In the genomic region with DNA sequence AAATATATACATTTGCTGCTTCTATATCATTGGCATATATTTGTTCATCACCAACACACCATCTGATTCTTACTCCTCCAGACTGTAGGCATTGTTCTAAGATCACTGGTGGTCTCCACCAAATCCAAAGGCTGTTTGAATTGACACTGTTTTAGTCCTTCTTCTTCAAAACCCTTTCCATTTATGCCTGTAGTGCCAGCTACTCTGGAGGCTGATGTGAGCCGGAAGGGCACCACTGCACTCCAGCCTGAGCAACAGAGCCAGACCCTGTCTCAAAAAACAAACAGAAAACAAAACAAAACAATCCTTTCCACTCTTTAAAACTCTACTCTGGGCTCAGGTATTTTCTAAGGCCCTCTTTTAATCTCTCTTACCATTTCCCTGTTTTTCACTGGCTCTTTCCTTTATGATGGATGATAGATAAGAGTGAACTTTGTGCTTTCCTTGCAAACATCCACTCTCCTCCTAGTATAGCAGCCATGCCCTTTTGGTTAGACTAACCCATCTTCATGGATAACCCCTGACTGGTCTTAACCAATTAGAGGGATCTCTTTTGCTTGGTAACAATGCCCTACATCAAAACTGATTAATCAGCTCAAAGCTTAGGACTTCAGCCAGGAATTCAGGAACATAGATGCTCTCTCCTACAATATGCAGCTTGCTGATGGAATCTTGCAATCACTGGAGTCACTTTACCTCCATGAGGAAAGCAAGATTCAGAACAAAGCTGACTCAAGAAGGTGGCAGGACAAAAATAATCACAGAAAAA, we compare ENCODE assay signal across 23 cellular contexts. TPM values are rescaled to one million over a fixed set of nuclear protein-coding genes. Genes with fewer than 3 reads are reported as not detected.
A peak's percentile ranks its signal among the peaks of the same experiment; 100 is the strongest.
DNase-seq lines count a peak whose midpoint lies in the region; ATAC-seq, FAIRE-seq and TF ChIP-seq lines count a peak whose summit lies in the region.
"Had no signal": no experiment of that assay in that cellular context is flagged by ENCODE, and none has a peak within 500 bp of the region (broad histone marks: within the 10 kb centered on the region; RNA-seq: fewer than 3 reads in every experiment).

No MANE protein-coding gene starts in this region.

- peaks cover 41% of the 10 kb centered on the region for H3K4me1 Mint-ChIP-seq in chondrocyte (ENCODE audit: low read depth)
- H3K4me1 Mint-ChIP-seq: activated CD4-positive, alpha-beta T cell treated with anti-CD3 and anti-CD28 coated beads for 36 hours had no signal

- H3K14ac ChIP-seq in mesenchymal stem cell (ENCODE audit: low read length in 2 of 2) = no peak overlapping the region

- H3K79me1 ChIP-seq in mesenchymal stem cell (replicated peaks; ENCODE audit: low read length, poor library complexity, severe bottlenecking) = peaks cover 14% of the 10 kb centered on the region

- no peak overlapping the region for H2BK5ac ChIP-seq in mesenchymal stem cell (ENCODE audit: low read depth, low read length, poor library complexity, severe bottlenecking)

- no peak overlapping the region for H3K4ac ChIP-seq in mesenchymal stem cell (ENCODE audit: low read depth in 1 of 2, low read length in 2 of 2)

- H3K27me3 ChIP-seq in mesenchymal stem cell (ENCODE audit: control insufficient read depth in 1 of 2, insufficient read depth in 1 of 2, low read length in 2 of 2) (no peaks in the 10 kb centered on the region), BE2C (no peaks in the 10 kb centered on the region)
- H3K27me3 ChIP-seq: gastroesophageal sphincter, left lung, right lobe of liver had no signal

- FAIRE-seq in H54 (lab: Jason Lieb, UNC) = peak; percentile 68
- FAIRE-seq: endometrium, urothelium cell line had no signal

- peak overlapping the region in 1 of 2 experiments; percentile 59 for H2BK12ac ChIP-seq in mesenchymal stem cell (ENCODE audit: low read length in 2 of 2)

- H2BK15ac ChIP-seq in mesenchymal stem cell (ENCODE audit: low read depth, poor library complexity, severe bottlenecking) = no peak overlapping the region

- peak overlapping the region; percentile 12 for H3K27ac ChIP-seq in mesenchymal stem cell (ENCODE audit: low read length, poor library complexity, severe bottlenecking)
- H3K27ac ChIP-seq: gastroesophageal sphincter, left lung, right lobe of liver, SK-N-MC had no signal

- no peak overlapping the region for H3K9ac ChIP-seq in mesenchymal stem cell (ENCODE audit: low read length)

- H3K36me3 Mint-ChIP-seq in chondrocyte (ENCODE audit: low read depth) = peaks cover 4% of the 10 kb centered on the region

- H2AK5ac ChIP-seq in mesenchymal stem cell (ENCODE audit: low read length, severe bottlenecking) = no peak overlapping the region

- no peak overlapping the region for H2BK120ac ChIP-seq in mesenchymal stem cell (ENCODE audit: low read depth, low read length)

- ATAC-seq in GM19023 (IDR thresholded peaks at IDR 0.05; ENCODE audit: unreplicated experiment) (no peak), esophagus mucosa (no peak)
- ATAC-seq: activated CD4-positive, alpha-beta T cell treated with anti-CD3 and anti-CD28 coated beads for 36 hours; gastroesophageal sphincter; left lung; Panc1 had no signal

- H3K4me1 ChIP-seq in mesenchymal stem cell (ENCODE audit: control insufficient read depth, insufficient read depth, low read depth, low read length) (peaks cover 3% of the 10 kb centered on the region), BE2C (no peaks in the 10 kb centered on the region; the same call in 1 of the 2 replicates)

- TF ChIP-seq CTCF in AG10803 (conservative IDR thresholded peaks at IDR 0.05; ENCODE audit: low read length) (no peak), chondrocyte (IDR thresholded peaks at IDR 0.05) (no peak), BE2C (IDR thresholded peaks at IDR 0.05; ENCODE audit: low read depth, low read length) (no peak)

- DNase-seq in AG10803 (ENCODE audit: low read depth) = peak; percentile 4
- no peak for DNase-seq in H54 (ENCODE audit: insufficient read length, low spot score)
- DNase-seq in chondrocyte (ENCODE audit: low spot score) = no peak
- no peak for DNase-seq in mesenchymal stem cell
- DNase-seq in effector CD8-positive, alpha-beta T cell (lab: John Stamatoyannopoulos, UW) = no peak
- DNase-seq in BE2C = no peak
- DNase-seq: activated CD4-positive, alpha-beta T cell treated with anti-CD3 and anti-CD28 coated beads for 36 hours; activated effector memory CD4-positive, alpha-beta T cell treated with anti-CD3 and anti-CD28 coated beads, Interleukin-2, amount 50 U/mL, for 16 hours; amygdala; CD8-positive, alpha-beta memory T cell; left lung; NCI-H146; NCI-H774; nucleus accumbens; right lobe of liver; stimulated activated CD4-positive, alpha-beta T cell treated with anti-CD3 and anti-CD28 coated beads, Interleukin-1b, Interleukin-23, amount 100 ng/mL, for 48 hours had no signal

- H3K4me3 ChIP-seq in AG10803 (ENCODE audit: low read length) (no peak overlapping the region), mesenchymal stem cell (ENCODE audit: insufficient read depth in 1 of 2, low read depth in 1 of 2, low read length in 2 of 2) (no peak overlapping the region), BE2C (ENCODE audit: low read depth, low read length) (no peak overlapping the region)
- H3K4me3 ChIP-seq: gastroesophageal sphincter, left lung, right lobe of liver, SK-N-MC had no signal

- no peaks in the 10 kb centered on the region for H3K9me3 Mint-ChIP-seq in chondrocyte (ENCODE audit: low read depth)
- H3K9me3 Mint-ChIP-seq: CD8-positive, alpha-beta memory T cell had no signal

- H3K4me2 ChIP-seq in mesenchymal stem cell (ENCODE audit: low read length, poor library complexity, severe bottlenecking) = no peak overlapping the region

- no peak overlapping the region for H2AFZ ChIP-seq in mesenchymal stem cell (ENCODE audit: low read depth, low read length)

- 93% methylated on average over 1 of the region's 1 CpG for WGBS in mesenchymal stem cell

- H3K4me3 Mint-ChIP-seq in chondrocyte (ENCODE audit: unreplicated experiment) = no peak overlapping the region
- H3K4me3 Mint-ChIP-seq: activated CD4-positive, alpha-beta T cell treated with anti-CD3 and anti-CD28 coated beads for 36 hours; CD8-positive, alpha-beta memory T cell had no signal

- H4K8ac ChIP-seq in mesenchymal stem cell (ENCODE audit: low read length) = no peak overlapping the region

- peaks cover 0 to 6% of the 10 kb centered on the region in 2 experiments for H3K36me3 ChIP-seq in mesenchymal stem cell (ENCODE audit: control insufficient read depth in 1 of 2, insufficient read depth in 2 of 2, low read depth in 1 of 2, low read length in 2 of 2)
- H3K36me3 ChIP-seq in BE2C = peaks cover 3% of the 10 kb centered on the region; the same call in 1 of the 2 replicates
- H3K36me3 ChIP-seq: right lobe of liver had no signal

- H3K23ac ChIP-seq in mesenchymal stem cell (ENCODE audit: low read length in 2 of 2) = no peak overlapping the region

- peak overlapping the region in 1 of 2 experiments; percentile 37 for H3K18ac ChIP-seq in mesenchymal stem cell (ENCODE audit: low read depth in 1 of 2, low read length in 2 of 2)

- no peak for TF ChIP-seq POLR2A in H54 (IDR thresholded peaks at IDR 0.05; ENCODE audit: low read depth, low read length)

- H3K9me3 ChIP-seq in mesenchymal stem cell (ENCODE audit: control insufficient read depth, low read length) = no peaks in the 10 kb centered on the region
- H3K9me3 ChIP-seq in BE2C = no peaks in the 10 kb centered on the region
- H3K9me3 ChIP-seq: gastroesophageal sphincter, left lung, right lobe of liver had no signal

- no peaks in the 10 kb centered on the region for H3K27me3 Mint-ChIP-seq in chondrocyte (ENCODE audit: low read depth)
- H3K27me3 Mint-ChIP-seq: activated CD4-positive, alpha-beta T cell treated with anti-CD3 and anti-CD28 coated beads for 36 hours; CD8-positive, alpha-beta memory T cell had no signal

- H4K91ac ChIP-seq in mesenchymal stem cell (ENCODE audit: low read length) = no peak overlapping the region

- peak overlapping the region; percentile 62 for H3K27ac Mint-ChIP-seq in chondrocyte (ENCODE audit: unreplicated experiment)
- H3K27ac Mint-ChIP-seq: activated CD4-positive, alpha-beta T cell treated with anti-CD3 and anti-CD28 coated beads for 36 hours had no signal

RNA-seq across cellular contexts. Expression of gene SPTSSA, which starts 24.9 kb away (rescaled TPM):
- total RNA-seq in chondrocyte (19.1 to 24.1 TPM (median 19.2 TPM) in 3 replicates), esophagus mucosa (18.5 TPM)
- 25.4 TPM for polyA plus RNA-seq in mesenchymal stem cell (2013, experiment 1 of 2)
- polyA plus RNA-seq in mesenchymal stem cell (2013, experiment 2 of 2) = 26.8 TPM
- polyA plus RNA-seq in BE2C (2012; ENCODE audit: insufficient read depth, insufficient read length, low read depth) = 43.0 TPM
